In genomic region chr6:27275025-27275956, GRCh38 we compare ENCODE assay signal across 1 cellular context.
TF ChIP-seq lines count a peak whose summit lies in the region.

No MANE protein-coding gene starts in this region.

TF ChIP-seq in K562, 482 proteins besides CTCF, POLR2A, EP300 and RAD21 (continued from another document and continues in another):
- peak in 1 of 2 experiments; percentile 44 for TF ChIP-seq AFF1 (IDR thresholded peaks at IDR 0.05; ENCODE audit: low read depth in 1 of 2, partially characterized antibody in 2 of 2)
- no peak for TF ChIP-seq TAF1 (IDR thresholded peaks at IDR 0.05; ENCODE audit: control insufficient read depth, extremely low read depth, insufficient read depth, low read length, severe bottlenecking)
- peak in 1 of 2 experiments; percentile 86; a peak in 2 of 4 replicates for TF ChIP-seq RCOR1 (IDR thresholded peaks at IDR 0.05; ENCODE audit: borderline replicate concordance in 1 of 2, low read depth in 2 of 2, low read length in 2 of 2)
- no peak for TF ChIP-seq GTF2A2 (tag; IDR thresholded peaks at IDR 0.05)
- no peak for TF ChIP-seq ZNF77 (CRISPR knock-in tag; IDR thresholded peaks at IDR 0.05)
- TF ChIP-seq HMBOX1 (IDR thresholded peaks at IDR 0.05): peak; percentile 53; the same call in 1 of the 2 replicates
- TF ChIP-seq GABPB1 (CRISPR knock-in tag; IDR thresholded peaks at IDR 0.05): no peak
- peak; percentile 28; the same call in 1 of the 2 replicates for TF ChIP-seq ARID3A (IDR thresholded peaks at IDR 0.05; ENCODE audit: borderline replicate concordance, low read depth, low read length)
- no peak for TF ChIP-seq SRSF3 (IDR thresholded peaks at IDR 0.05; ENCODE audit: insufficient read depth, low read length)
- TF ChIP-seq ERF (CRISPR knock-in tag; IDR thresholded peaks at IDR 0.05): no peak
- TF ChIP-seq STAT6 (CRISPR knock-in tag; IDR thresholded peaks at IDR 0.05): no peak
- TF ChIP-seq ZNF644 (tag; IDR thresholded peaks at IDR 0.05; ENCODE audit: low read depth): no peak
- TF ChIP-seq ZNF609 (CRISPR knock-in tag; IDR thresholded peaks at IDR 0.05; ENCODE audit: borderline replicate concordance): no peak
- TF ChIP-seq ZBTB49 (CRISPR knock-in tag; IDR thresholded peaks at IDR 0.05; ENCODE audit: borderline replicate concordance): no peak
- TF ChIP-seq ZNF224 (CRISPR knock-in tag; IDR thresholded peaks at IDR 0.05): no peak
- TF ChIP-seq PPARD (CRISPR knock-in tag; IDR thresholded peaks at IDR 0.05): no peak
- TF ChIP-seq CHD7 (IDR thresholded peaks at IDR 0.05; ENCODE audit: low read depth, low read length): no peak
- TF ChIP-seq SIX5 (IDR thresholded peaks at IDR 0.05; ENCODE audit: borderline replicate concordance in 1 of 2, insufficient read depth in 1 of 2, low read depth in 1 of 2, low read length in 2 of 2): no peak
- no peak for TF ChIP-seq FOXJ3 (CRISPR knock-in tag; IDR thresholded peaks at IDR 0.05)
- TF ChIP-seq POLR2B (IDR thresholded peaks at IDR 0.05; ENCODE audit: low read depth, partially characterized antibody): no peak
- no peak for TF ChIP-seq CSDE1 (IDR thresholded peaks at IDR 0.05)
